ENCODE assay signal across 10 cellular contexts in the genomic region with DNA sequence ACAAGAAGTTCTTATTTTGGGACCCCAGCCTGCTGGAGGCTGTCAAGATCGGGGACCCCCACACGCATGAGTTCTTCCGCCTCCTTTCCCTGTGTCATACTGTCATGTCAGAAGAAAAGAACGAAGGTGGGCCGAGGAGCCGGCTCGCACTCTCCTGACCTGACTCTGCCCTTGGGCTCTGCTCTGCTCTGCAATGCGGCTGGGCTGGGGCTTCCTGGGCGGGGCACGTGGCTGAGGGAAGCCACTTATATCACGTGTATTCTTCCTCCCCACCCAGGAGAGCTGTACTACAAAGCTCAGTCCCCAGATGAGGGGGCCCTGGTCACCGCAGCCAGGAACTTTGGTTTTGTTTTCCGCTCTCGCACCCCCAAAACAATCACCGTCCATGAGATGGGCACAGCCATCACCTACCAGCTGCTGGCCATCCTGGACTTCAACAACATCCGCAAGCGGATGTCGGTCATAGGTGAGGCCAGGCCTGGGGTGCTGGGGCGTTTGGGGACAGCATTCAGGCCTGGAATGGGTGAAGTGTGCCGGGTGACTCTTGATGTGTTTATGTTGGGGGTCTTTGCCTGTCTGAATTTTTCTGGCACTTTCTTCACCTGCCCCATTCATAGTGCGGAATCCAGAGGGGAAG.
DNase-seq lines count a peak whose midpoint lies in the region; ATAC-seq lines count a peak whose summit lies in the region.
"Had no signal": no experiment of that assay in that cellular context is flagged by ENCODE, and none has a peak within 500 bp of the region (broad histone marks: within the 10 kb centered on the region; RNA-seq: fewer than 3 reads in every experiment).

No MANE protein-coding gene starts in this region.

- H3K36me3 ChIP-seq in mucosa of rectum (ENCODE audit: control insufficient read depth in 2 of 2, insufficient read depth in 2 of 2, low read length in 2 of 2): peaks cover 9 to 41% of the 10 kb centered on the region in 2 donors

- peak overlapping the region in 1 of 2 donors; percentile 31 for H3K4me3 ChIP-seq in mucosa of rectum (ENCODE audit: low read length in 2 of 2)

- peak overlapping the region; percentile 5 to 63 for H3K27ac ChIP-seq in mucosa of rectum (ENCODE audit: low read depth in 2 of 2, low read length in 2 of 2)

- peak; percentile 39 to 65 (median 52) for DNase-seq in activated CD4-positive, CD25-positive, alpha-beta regulatory T cell (lab: John Stamatoyannopoulos, UW)
- DNase-seq in activated gamma-delta T cell (lab: John Stamatoyannopoulos, UW) (peak; percentile 63), NCI-H187 (lab: John Stamatoyannopoulos, UW) (no peak), inferior parietal cortex (ENCODE audit: extremely low spot score) (no peak), DMS53 (lab: John Stamatoyannopoulos, UW) (no peak)
- DNase-seq in stimulated activated naive CD8-positive, alpha-beta T cell treated with anti-CD3 and anti-CD28 coated beads, Interleukin-15, Interleukin-2, amounts not matched to agents 100 U/mL and 50 U/mL, for 24 hours: peak; percentile 76
- DNase-seq: GDM1, NCI-H2029 had no signal

- peak; percentile 75 for ATAC-seq in stimulated activated naive CD8-positive, alpha-beta T cell treated with anti-CD3 and anti-CD28 coated beads, Interleukin-15, Interleukin-2, amounts not matched to agents 100 U/mL and 50 U/mL, for 24 hours
- ATAC-seq in GM21723 (IDR thresholded peaks at IDR 0.05; ENCODE audit: unreplicated experiment): no peak

- no peaks in the 10 kb centered on the region for H3K27me3 ChIP-seq in mucosa of rectum (ENCODE audit: control insufficient read depth in 2 of 2, insufficient read depth in 2 of 2, low read length in 2 of 2)

- H3K4me1 ChIP-seq in mucosa of rectum (ENCODE audit: control insufficient read depth in 2 of 2, insufficient read depth in 2 of 2, low read length in 2 of 2): no peaks in the 10 kb centered on the region

- H3K9me3 ChIP-seq in mucosa of rectum (ENCODE audit: control insufficient read depth in 2 of 2, low read length in 2 of 2): no peaks in the 10 kb centered on the region

- no peak overlapping the region for H3K9ac ChIP-seq in mucosa of rectum (ENCODE audit: low read depth in 1 of 2, low read length in 2 of 2)

Comparison
In these comparisons a context has a peak if more than half of its experiments do, and no peak if none do; other contexts are left out.
1. DNase-seq: peak in activated CD4-positive, CD25-positive, alpha-beta regulatory T cell (4 of 4), activated gamma-delta T cell (single experiment) and stimulated activated naive CD8-positive, alpha-beta T cell treated with anti-CD3 and anti-CD28 coated beads, Interleukin-15, Interleukin-2, amounts not matched to agents 100 U/mL and 50 U/mL, for 24 hours (single experiment); none in NCI-H187 (0 of 2), inferior parietal cortex (single experiment) and DMS53 (single experiment).